ENCODE assay signal across 17 cellular contexts in genomic region chr12:33253123-33253522, GRCh38.
"Had no signal": no experiment of that assay in that cellular context is flagged by ENCODE, and none has a peak within 500 bp of the region (broad histone marks: within the 10 kb centered on the region; RNA-seq: fewer than 3 reads in every experiment).

No MANE protein-coding gene starts in this region.

- H3K4me1 ChIP-seq: body of pancreas, parathyroid adenoma, tibial artery, vagina had no signal

- H3K4me3 ChIP-seq: body of pancreas, coronary artery, tibial artery, vagina had no signal

- H3K9me3 ChIP-seq: body of pancreas, tibial artery, vagina had no signal

- H2AFZ ChIP-seq: parathyroid adenoma had no signal

- H3K4me1 Mint-ChIP-seq: activated CD4-positive, alpha-beta memory T cell treated with anti-CD3 and anti-CD28 coated beads, Interleukin-2, amount 10 ng/mL, durations not matched to agents 7 days and 5 days; activated CD4-positive, alpha-beta T cell treated with anti-CD3 and anti-CD28 coated beads for 36 hours; activated naive CD4-positive, alpha-beta T cell treated with anti-CD3 and anti-CD28 coated beads, Interleukin-2, amount 50 U/mL, for 24 hours; immature natural killer cell; naive B cell; stimulated activated memory B cell treated with anti-CD40 and anti-IgM and Interleukin-4, amounts not matched to agents 10 μg/mL and 1 μg/mL and 100 μg/mL, for 72 hours; T-helper 17 cell had no signal

- H3K79me2 ChIP-seq: parathyroid adenoma had no signal

- H3K27me3 Mint-ChIP-seq: activated CD4-positive, alpha-beta memory T cell treated with anti-CD3 and anti-CD28 coated beads, Interleukin-2, amount 10 ng/mL, durations not matched to agents 7 days and 5 days; activated CD4-positive, alpha-beta T cell treated with anti-CD3 and anti-CD28 coated beads for 36 hours; activated naive CD4-positive, alpha-beta T cell treated with anti-CD3 and anti-CD28 coated beads, Interleukin-2, amount 50 U/mL, for 24 hours; activated T-cell treated with anti-CD3 and anti-CD28 coated beads, Interleukin-2, amount 50 U/mL, for 24 hours; naive B cell; stimulated activated memory B cell treated with anti-CD40 and anti-IgM and Interleukin-4, amounts not matched to agents 10 μg/mL and 1 μg/mL and 100 μg/mL, for 72 hours; T-helper 17 cell had no signal

- H3K36me3 ChIP-seq: tibial artery, vagina had no signal

- H3K27ac Mint-ChIP-seq: activated CD4-positive, alpha-beta memory T cell treated with anti-CD3 and anti-CD28 coated beads, Interleukin-2, amount 10 ng/mL, durations not matched to agents 7 days and 5 days; activated CD4-positive, alpha-beta T cell treated with anti-CD3 and anti-CD28 coated beads for 36 hours; activated naive CD4-positive, alpha-beta T cell treated with anti-CD3 and anti-CD28 coated beads, Interleukin-2, amount 50 U/mL, for 24 hours; activated T-cell treated with anti-CD3 and anti-CD28 coated beads, Interleukin-2, amount 50 U/mL, for 24 hours; immature natural killer cell; naive B cell; stimulated activated memory B cell treated with anti-CD40 and anti-IgM and Interleukin-4, amounts not matched to agents 10 μg/mL and 1 μg/mL and 100 μg/mL, for 72 hours; T-helper 17 cell had no signal

- DNase-seq: activated CD4-positive, alpha-beta memory T cell treated with anti-CD3 and anti-CD28 coated beads, Interleukin-2, amount 10 ng/mL, durations not matched to agents 7 days and 5 days; activated CD4-positive, alpha-beta T cell treated with anti-CD3 and anti-CD28 coated beads for 36 hours; activated T-cell treated with anti-CD3 and anti-CD28 coated beads, Interleukin-2, amount 50 U/mL, for 24 hours; body of pancreas; central memory CD4-positive, alpha-beta T cell; foreskin melanocyte; immature natural killer cell; naive B cell; stimulated activated CD4-positive, alpha-beta T cell treated with anti-CD3 and anti-CD28 coated beads, Interleukin-12 subunit alpha, Interleukin-12 subunit beta, amount 100 ng/mL, for 4 hours; stimulated activated CD4-positive, alpha-beta T cell treated with anti-CD3 and anti-CD28 coated beads, Interleukin-2, amount 100 ng/mL, for 24 hours; T-helper 17 cell; tibial artery had no signal

- H3K27ac ChIP-seq: body of pancreas, coronary artery, parathyroid adenoma, tibial artery, vagina had no signal

- H3K27me3 ChIP-seq: body of pancreas, tibial artery, vagina had no signal

- H3K36me3 Mint-ChIP-seq: activated naive CD4-positive, alpha-beta T cell treated with anti-CD3 and anti-CD28 coated beads, Interleukin-2, amount 50 U/mL, for 24 hours; immature natural killer cell; naive B cell; stimulated activated memory B cell treated with anti-CD40 and anti-IgM and Interleukin-4, amounts not matched to agents 10 μg/mL and 1 μg/mL and 100 μg/mL, for 72 hours had no signal

- H3K4me3 Mint-ChIP-seq: activated CD4-positive, alpha-beta memory T cell treated with anti-CD3 and anti-CD28 coated beads, Interleukin-2, amount 10 ng/mL, durations not matched to agents 7 days and 5 days; activated CD4-positive, alpha-beta T cell treated with anti-CD3 and anti-CD28 coated beads for 36 hours; activated naive CD4-positive, alpha-beta T cell treated with anti-CD3 and anti-CD28 coated beads, Interleukin-2, amount 50 U/mL, for 24 hours; activated T-cell treated with anti-CD3 and anti-CD28 coated beads, Interleukin-2, amount 50 U/mL, for 24 hours; immature natural killer cell; naive B cell; stimulated activated memory B cell treated with anti-CD40 and anti-IgM and Interleukin-4, amounts not matched to agents 10 μg/mL and 1 μg/mL and 100 μg/mL, for 72 hours; T-helper 17 cell had no signal

- H3K9ac ChIP-seq: parathyroid adenoma had no signal
